ENCODE assay signal across 14 cellular contexts in genomic region chr15:80455051-80455648, GRCh38. TPM values are rescaled to one million over a fixed set of nuclear protein-coding genes. Genes with fewer than 3 reads are reported as not detected.
DNase-seq lines count a peak whose midpoint lies in the region; ATAC-seq, FAIRE-seq and TF ChIP-seq lines count a peak whose summit lies in the region.
"Had no signal": no experiment of that assay in that cellular context is flagged by ENCODE, and none has a peak within 500 bp of the region (broad histone marks: within the 10 kb centered on the region; RNA-seq: fewer than 3 reads in every experiment).

No MANE protein-coding gene starts in this region.

- H3K27ac ChIP-seq in SJSA1, result 0 out of 2 replicates have a peak overlapping the region, but pooled peaks have one; percentile 16
- H3K27ac ChIP-seq in fibroblast of lung (ENCODE audit: insufficient read depth, low read length), result no peak overlapping the region
- no peak overlapping the region for H3K27ac ChIP-seq in small intestine (ENCODE audit: low read depth in 1 of 2, low read length in 1 of 2)
- H3K27ac ChIP-seq: C4-2B, hepatocyte, neutrophil, right lobe of liver had no signal

- H4K20me1 ChIP-seq in fibroblast of lung (ENCODE audit: control insufficient read depth, extremely low read depth, insufficient read depth, low read length), result no peaks in the 10 kb centered on the region

- H3K4me3 ChIP-seq in SJSA1 (no peak overlapping the region), fibroblast of lung (replicated peaks in 1 of 4; ENCODE audit: control extremely low read depth in 1 of 4, insufficient read depth in 1 of 4, low read depth in 3 of 4, low read length in 4 of 4) (no peak overlapping the region), skeletal muscle satellite cell (ENCODE audit: low read length) (peak overlapping the region; percentile 32), small intestine (ENCODE audit: low read depth in 1 of 2, low read length in 2 of 2) (no peak overlapping the region)
- H3K4me3 ChIP-seq: hepatocyte, right lobe of liver had no signal

- H3K79me2 ChIP-seq in fibroblast of lung (ENCODE audit: control insufficient read depth, insufficient read depth, low read length), result no peaks in the 10 kb centered on the region
- H3K79me2 ChIP-seq: hepatocyte had no signal

- H3K4me1 ChIP-seq in SJSA1 (replicated peaks) (peaks cover 28% of the 10 kb centered on the region), fibroblast of lung (ENCODE audit: control insufficient read depth, extremely low read depth, insufficient read depth, low read length) (peaks cover 16% of the 10 kb centered on the region), skeletal muscle satellite cell (ENCODE audit: control insufficient read depth, insufficient read depth, low read length) (peaks cover 24% of the 10 kb centered on the region), small intestine (ENCODE audit: control insufficient read depth in 2 of 2, insufficient read depth in 1 of 2, low read depth in 1 of 2, low read length in 1 of 2) (no peaks in the 10 kb centered on the region)

- H3K36me3 ChIP-seq in SJSA1 (no peaks in the 10 kb centered on the region), fibroblast of lung (ENCODE audit: control insufficient read depth, insufficient read depth, low read length) (no peaks in the 10 kb centered on the region), skeletal muscle satellite cell (ENCODE audit: insufficient read depth, low read length) (no peaks in the 10 kb centered on the region), small intestine (ENCODE audit: control insufficient read depth in 2 of 2, insufficient read depth in 2 of 2, low read length in 2 of 2) (no peaks in the 10 kb centered on the region)
- H3K36me3 ChIP-seq: neutrophil, right lobe of liver had no signal

- H3K9me3 ChIP-seq in SJSA1 (replicated peaks), result no peaks in the 10 kb centered on the region
- no peaks in the 10 kb centered on the region for H3K9me3 ChIP-seq in fibroblast of lung (ENCODE audit: control insufficient read depth, insufficient read depth, low read depth, low read length)
- no peaks in the 10 kb centered on the region for H3K9me3 ChIP-seq in skeletal muscle satellite cell (replicated peaks; ENCODE audit: low read length)
- H3K9me3 ChIP-seq in small intestine (ENCODE audit: control insufficient read depth, low read depth), result no peaks in the 10 kb centered on the region
- H3K9me3 ChIP-seq: neutrophil, right lobe of liver had no signal

- H2AFZ ChIP-seq in fibroblast of lung (ENCODE audit: low read length), result no peak overlapping the region
- H2AFZ ChIP-seq: hepatocyte had no signal

- in situ Hi-C loops in G401 (cut with HindIII; ENCODE audit: low sequenced_read_pairs), result no loop called here

- 67 to 80% (median 76%) methylated on average over 6 of the region's 6 CpGs for WGBS in small intestine, 3 donors

- DNase-seq in G401 (ENCODE audit: low spot score) (peak; percentile 32), SJSA1 (ENCODE audit: low read depth in 1 of 2, low spot score in 2 of 2) (peak in 1 of 2 experiments; percentile 18), fibroblast of lung (ENCODE audit: low read depth in 2 of 2) (peak in 1 of 2 donors; percentile 34), small intestine (no peak)
- DNase-seq in activated T-cell treated with anti-CD3 and anti-CD28 coated beads, Interleukin-2, amount 50 U/mL, for 1 hour, result no peak
- no peak for DNase-seq in activated naive CD4-positive, alpha-beta T cell treated with anti-CD3 and anti-CD28 coated beads, Interleukin-2, amount 50 U/mL, for 16 hours
- DNase-seq: NCI-H1436 treated with DMSO at 0.1 percent for 48 hours had no signal

- H3K9ac ChIP-seq in fibroblast of lung (ENCODE audit: insufficient read depth, low read length) (no peak overlapping the region), skeletal muscle satellite cell (ENCODE audit: low read depth, low read length) (peak overlapping the region; percentile 20)

- no peaks in the 10 kb centered on the region for H3K27me3 ChIP-seq in SJSA1 (replicated peaks)
- H3K27me3 ChIP-seq in fibroblast of lung (ENCODE audit: control insufficient read depth, insufficient read depth, low read length), result no peaks in the 10 kb centered on the region
- H3K27me3 ChIP-seq in skeletal muscle satellite cell (ENCODE audit: control insufficient read depth, insufficient read depth, low read length), result no peaks in the 10 kb centered on the region
- H3K27me3 ChIP-seq in small intestine (ENCODE audit: control insufficient read depth in 2 of 2, insufficient read depth in 2 of 2, low read length in 2 of 2), result peaks cover 0 to 1% of the 10 kb centered on the region in 2 donors
- H3K27me3 ChIP-seq: hepatocyte, right lobe of liver had no signal

- ATAC-seq in GM21381 (IDR thresholded peaks at IDR 0.05; ENCODE audit: unreplicated experiment), result no peak

- FAIRE-seq in small intestine (lab: Jason Lieb, UNC), result no peak

- H3K4me2 ChIP-seq in fibroblast of lung (ENCODE audit: extremely low read depth, insufficient read depth, low read length), result peak overlapping the region; percentile 37
- H3K4me2 ChIP-seq in skeletal muscle satellite cell (ENCODE audit: low read length), result peak overlapping the region; percentile 58

- no peak for TF ChIP-seq CTCF in fibroblast of lung (conservative IDR thresholded peaks at IDR 0.05 in 1 of 2, IDR thresholded peaks at IDR 0.05 in 1 of 2; ENCODE audit: low read depth in 1 of 2, low read length in 2 of 2)

RNA-seq across cellular contexts. Expression of gene ARNT2, which starts 51.0 kb away (rescaled TPM):
- total RNA-seq in G401 (2014; rRNA removed; shearing (Covaris generic)), result not detected in 2 replicates
- total RNA-seq in SJSA1 (2014; rRNA removed; shearing (Covaris generic)), result 7.1 and 16.8 TPM in 2 replicates
- 9.8 and 15.5 TPM in 2 replicates for total RNA-seq in fibroblast of lung
- polyA plus RNA-seq in fibroblast of lung (29.5 and 61.2 TPM in 2 replicates), small intestine (1 to 10 TPM in 2 of 3 donors, under 1 TPM in 1; 0.45 to 3.0 (median 1.9) TPM)
- polyA plus RNA-seq in fibroblast of lung (2012), result 17.7 and 45.5 TPM in 2 replicates
- polyA minus RNA-seq in fibroblast of lung (ENCODE audit: low replicate concordance), result 61.3 and 109 TPM in 2 replicates
- total RNA-seq in skeletal muscle satellite cell (2012; rRNA removed), result 0.51 and 2.8 TPM in 2 replicates
- total RNA-seq: activated CD4-positive, alpha-beta T cell treated with anti-CD3 and anti-CD28 coated beads, Interleukin-2, amount 10 ng/mL, durations not matched to agents 24 days and 14 days had no signal
